8 cellular contexts compared by ENCODE assay signal in genomic region chr10:22713853-22714523, GRCh38. TPM values are rescaled to one million over a fixed set of nuclear protein-coding genes. Genes with fewer than 3 reads are reported as not detected.
A peak's percentile ranks its signal among the peaks of the same experiment; 100 is the strongest.
DNase-seq lines count a peak whose midpoint lies in the region; ATAC-seq, FAIRE-seq and TF ChIP-seq lines count a peak whose summit lies in the region.

No MANE protein-coding gene starts in this region.

- no peaks in the 10 kb centered on the region for H3K9me3 ChIP-seq in prostate gland

- H3K27me3 ChIP-seq in prostate gland (replicated peaks; ENCODE audit: insufficient read depth) = no peaks in the 10 kb centered on the region

- FAIRE-seq in GM12892 (lab: Jason Lieb, UNC) = peak; percentile 73

- intact Hi-C loops in head of caudate nucleus (cut with DNase I) = loop anchor here (5.0 kb wide), 2 partner anchors 97 to 268 kb away; no protein-coding TSS in a partner anchor
- intact Hi-C loops in prostate gland (cut with DNase I) = loop anchor here (10.0 kb wide), 2 partner anchors 369 to 699 kb away; partner anchors contain the start of gene SPAG6

- H3K36me3 ChIP-seq in prostate gland = no peaks in the 10 kb centered on the region

- peak; percentile 85; the same call in 1 of the 2 replicates for TF ChIP-seq POLR2A in GM12892 (IDR thresholded peaks at IDR 0.05; ENCODE audit: low read depth, low read length)
- TF ChIP-seq POLR2A in prostate gland (IDR thresholded peaks at IDR 0.05) = no peak

- H3K4me3 ChIP-seq in prostate gland = peak overlapping the region; percentile 78 to 88

- TF ChIP-seq CTCF in prostate gland (IDR thresholded peaks at IDR 0.05) = no peak

- DNase-seq in GM12892 (ENCODE audit: insufficient read length) (no peak), NCI-H2227 (lab: John Stamatoyannopoulos, UW; ENCODE audit: unreplicated experiment) (peak; percentile 35), activated T-helper 1 cell treated with Interleukin-2 at 50 U/mL for 16 hours (ENCODE audit: low read depth) (peak; percentile 21), head of caudate nucleus (peak in 27 of 42 donors; percentile 20 to 67 (median 39)), prostate gland (ENCODE audit: low spot score) (peak; percentile 11), cortex of kidney (lab: John Stamatoyannopoulos, UW) (no peak)

- peak; percentile 37 for ATAC-seq in HG02642 (IDR thresholded peaks at IDR 0.05; ENCODE audit: poor library complexity, unreplicated experiment)
- no peak for ATAC-seq in GM18870 (IDR thresholded peaks at IDR 0.05; ENCODE audit: unreplicated experiment)

- no peaks in the 10 kb centered on the region for H3K4me1 ChIP-seq in prostate gland (replicated peaks)

- under 1% methylated on average over 41 of the region's 75 CpGs for WGBS in prostate gland

- H3K27ac ChIP-seq in prostate gland = peak overlapping the region; percentile 66 to 74

RNA-seq across cellular contexts. Expression of gene PIP4K2A, which starts 0.4 kb away (rescaled TPM):
- 66.0 TPM for polyA plus RNA-seq in GM12892 (2012; ENCODE audit: missing spikeins)
- total RNA-seq in prostate gland = 10 to 100 TPM; 13.2 to 17.4 TPM

Comparison
In these comparisons a context has a peak if more than half of its experiments do, and no peak if none do; other contexts are left out.
1. DNase-seq: peak in NCI-H2227 (single experiment), activated T-helper 1 cell treated with Interleukin-2 at 50 U/mL for 16 hours (single experiment), head of caudate nucleus (27 of 42) and prostate gland (single experiment); none in GM12892 (single experiment) and cortex of kidney (single experiment).